1 cellular context compared by ENCODE assay signal in the genomic region with DNA sequence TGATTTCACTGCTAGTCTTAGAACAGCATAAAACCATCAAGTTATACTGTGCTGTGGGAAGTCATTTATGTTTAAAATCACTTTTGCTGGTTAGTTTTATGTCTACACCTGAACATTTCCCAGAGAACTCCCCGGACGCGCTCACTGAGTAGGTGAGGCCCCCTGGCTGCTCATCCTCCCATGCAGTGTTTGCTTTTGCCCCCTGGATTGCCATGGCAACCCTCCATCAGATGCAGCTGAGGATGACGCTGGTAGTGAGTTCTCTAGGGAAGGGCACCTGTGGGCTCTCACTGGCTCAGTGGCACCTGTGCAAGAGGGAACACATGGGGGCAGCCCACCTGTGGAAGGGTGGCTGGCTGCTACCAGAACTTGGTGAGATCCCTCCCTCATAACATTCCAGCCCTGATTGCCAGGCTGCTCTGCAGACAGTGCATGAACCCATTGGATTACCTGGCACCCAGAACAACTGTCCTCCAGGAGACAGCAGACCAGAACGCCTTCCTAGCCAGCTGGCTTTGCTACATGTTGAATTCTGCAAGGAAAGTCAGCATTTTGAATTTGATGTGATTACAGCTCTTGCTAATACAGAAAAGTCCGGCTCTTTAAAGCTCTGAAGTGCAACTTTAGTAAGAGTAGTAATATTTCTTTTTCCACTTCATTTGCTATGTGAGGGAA.
TF ChIP-seq lines count a peak whose summit lies in the region.

No MANE protein-coding gene starts in this region.

TF ChIP-seq in K562, 482 proteins besides CTCF, POLR2A, EP300 and RAD21:
- TF ChIP-seq RFX1 (IDR thresholded peaks at IDR 0.05) (peak; percentile 51), SMC3 (conservative IDR thresholded peaks at IDR 0.05; ENCODE audit: insufficient read depth, low read depth, low read length) (no peak), NCOA2 (IDR thresholded peaks at IDR 0.05; ENCODE audit: partially characterized antibody in 2 of 2) (no peak)
- TF ChIP-seq, protein P1, sequence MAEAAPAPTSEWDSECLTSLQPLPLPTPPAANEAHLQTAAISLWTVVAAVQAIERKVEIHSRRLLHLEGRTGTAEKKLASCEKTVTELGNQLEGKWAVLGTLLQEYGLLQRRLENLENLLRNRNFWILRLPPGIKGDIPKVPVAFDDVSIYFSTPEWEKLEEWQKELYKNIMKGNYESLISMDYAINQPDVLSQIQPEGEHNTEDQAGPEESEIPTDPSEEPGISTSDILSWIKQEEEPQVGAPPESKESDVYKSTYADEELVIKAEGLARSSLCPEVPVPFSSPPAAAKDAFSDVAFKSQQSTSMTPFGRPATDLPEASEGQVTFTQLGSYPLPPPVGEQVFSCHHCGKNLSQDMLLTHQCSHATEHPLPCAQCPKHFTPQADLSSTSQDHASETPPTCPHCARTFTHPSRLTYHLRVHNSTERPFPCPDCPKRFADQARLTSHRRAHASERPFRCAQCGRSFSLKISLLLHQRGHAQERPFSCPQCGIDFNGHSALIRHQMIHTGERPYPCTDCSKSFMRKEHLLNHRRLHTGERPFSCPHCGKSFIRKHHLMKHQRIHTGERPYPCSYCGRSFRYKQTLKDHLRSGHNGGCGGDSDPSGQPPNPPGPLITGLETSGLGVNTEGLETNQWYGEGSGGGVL (CRISPR knock-in tag; IDR thresholded peaks at IDR 0.05), result no peak
- TF ChIP-seq, protein P2, sequence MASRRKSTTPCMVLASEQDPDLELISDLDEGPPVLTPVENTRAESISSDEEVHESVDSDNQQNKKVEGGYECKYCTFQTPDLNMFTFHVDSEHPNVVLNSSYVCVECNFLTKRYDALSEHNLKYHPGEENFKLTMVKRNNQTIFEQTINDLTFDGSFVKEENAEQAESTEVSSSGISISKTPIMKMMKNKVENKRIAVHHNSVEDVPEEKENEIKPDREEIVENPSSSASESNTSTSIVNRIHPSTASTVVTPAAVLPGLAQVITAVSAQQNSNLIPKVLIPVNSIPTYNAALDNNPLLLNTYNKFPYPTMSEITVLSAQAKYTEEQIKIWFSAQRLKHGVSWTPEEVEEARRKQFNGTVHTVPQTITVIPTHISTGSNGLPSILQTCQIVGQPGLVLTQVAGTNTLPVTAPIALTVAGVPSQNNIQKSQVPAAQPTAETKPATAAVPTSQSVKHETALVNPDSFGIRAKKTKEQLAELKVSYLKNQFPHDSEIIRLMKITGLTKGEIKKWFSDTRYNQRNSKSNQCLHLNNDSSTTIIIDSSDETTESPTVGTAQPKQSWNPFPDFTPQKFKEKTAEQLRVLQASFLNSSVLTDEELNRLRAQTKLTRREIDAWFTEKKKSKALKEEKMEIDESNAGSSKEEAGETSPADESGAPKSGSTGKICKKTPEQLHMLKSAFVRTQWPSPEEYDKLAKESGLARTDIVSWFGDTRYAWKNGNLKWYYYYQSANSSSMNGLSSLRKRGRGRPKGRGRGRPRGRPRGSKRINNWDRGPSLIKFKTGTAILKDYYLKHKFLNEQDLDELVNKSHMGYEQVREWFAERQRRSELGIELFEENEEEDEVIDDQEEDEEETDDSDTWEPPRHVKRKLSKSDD (conservative IDR thresholded peaks at IDR 0.05; ENCODE audit: low read length), result no peak
